17 cellular contexts compared by ENCODE assay signal in genomic region chr5:170536498-170536897, GRCh38. TPM values are rescaled to one million over a fixed set of nuclear protein-coding genes. Genes with fewer than 3 reads are reported as not detected.
"Had no signal": no experiment of that assay in that cellular context is flagged by ENCODE, and none has a peak within 500 bp of the region (broad histone marks: within the 10 kb centered on the region; RNA-seq: fewer than 3 reads in every experiment).

No MANE protein-coding gene starts in this region.

- H3K9me3 Mint-ChIP-seq: activated T-helper 17 cell treated with anti-CD3 and anti-CD28 coated beads, Interleukin-2, amount 50 U/mL, for 72 hours had no signal

- H3K4me1 ChIP-seq: breast epithelium, gastrocnemius medialis, pancreas had no signal

- H3K9me3 ChIP-seq: breast epithelium, gastrocnemius medialis, heart left ventricle, pancreas had no signal

- H3K4me1 Mint-ChIP-seq: activated T-helper 17 cell treated with anti-CD3 and anti-CD28 coated beads, Interleukin-2, amount 50 U/mL, for 72 hours had no signal

- H3K27me3 ChIP-seq: breast epithelium, gastrocnemius medialis, pancreas had no signal

- H3K36me3 ChIP-seq: breast epithelium, gastrocnemius medialis, heart left ventricle, pancreas had no signal

- H3K27ac Mint-ChIP-seq: activated T-helper 17 cell treated with anti-CD3 and anti-CD28 coated beads, Interleukin-2, amount 50 U/mL, for 72 hours had no signal

- ATAC-seq: activated T-helper 17 cell treated with anti-CD3 and anti-CD28 coated beads, Interleukin-2, amount 50 U/mL, for 72 hours; gastrocnemius medialis; heart left ventricle; left cardiac atrium; pancreas had no signal

- H3K4me3 Mint-ChIP-seq: activated T-helper 17 cell treated with anti-CD3 and anti-CD28 coated beads, Interleukin-2, amount 50 U/mL, for 72 hours had no signal

- H3K4me3 ChIP-seq: breast epithelium, dorsolateral prefrontal cortex, gastrocnemius medialis, heart left ventricle, lung, pancreas had no signal

- DNase-seq: activated CD4-positive, alpha-beta T cell treated with anti-CD3 and anti-CD28 coated beads, Interleukin-2, amount 50 U/mL, for 4 hours; activated CD4-positive, CD25-positive, alpha-beta regulatory T cell treated with anti-CD3 and anti-CD28 coated beads, Interleukin-2, amount 50 U/mL, for 72 hours; activated naive CD4-positive, alpha-beta T cell treated with Interleukin-2 at 50 U/mL for 16 hours; activated T-cell treated with anti-CD3 and anti-CD28 coated beads for 4 hours; aorta; dorsolateral prefrontal cortex; erythroblast; gastrocnemius medialis; heart left ventricle; left cardiac atrium; midbrain; pancreas; stimulated activated CD4-positive, alpha-beta T cell treated with anti-CD3 and anti-CD28 coated beads, Interleukin-2, amount 100 ng/mL, for 24 hours had no signal

- H3K27ac ChIP-seq: breast epithelium, dorsolateral prefrontal cortex, gastrocnemius medialis, heart left ventricle, pancreas had no signal

RNA-seq across cellular contexts. Expression of gene KCNIP1, which starts 32.7 kb away (rescaled TPM):
- total RNA-seq: activated T-helper 17 cell treated with anti-CD3 and anti-CD28 coated beads, Interleukin-2, amount 50 U/mL, for 72 hours; gastrocnemius medialis; left cardiac atrium; myocyte had no signal
